In genomic region chr19:49851456-49852259, GRCh38 we compare ENCODE assay signal across 8 cellular contexts. TPM values are rescaled to one million over a fixed set of nuclear protein-coding genes. Genes with fewer than 3 reads are reported as not detected.
DNase-seq lines count a peak whose midpoint lies in the region; ATAC-seq and TF ChIP-seq lines count a peak whose summit lies in the region.

No MANE protein-coding gene starts in this region.

- DNase-seq in CD4-positive, CD25-positive, alpha-beta regulatory T cell: peak in 2 of 3 donors; percentile 27 to 35
- DNase-seq in HFFc6: no peak
- DNase-seq in SW480 (ENCODE audit: low spot score): peak; percentile 38
- peak in 1 of 2 experiments; percentile 53 for DNase-seq in mesothelial cell of epicardium (ENCODE audit: low spot score in 2 of 2, unreplicated experiment in 2 of 2)
- DNase-seq in type B pancreatic cell (ENCODE audit: extremely low spot score, unreplicated experiment): no peak
- no peak for DNase-seq in UCSD-AML1 (lab: John Stamatoyannopoulos, UW; ENCODE audit: unreplicated experiment)

- H3K4me3 Mint-ChIP-seq in CD4-positive, CD25-positive, alpha-beta regulatory T cell: peak overlapping the region; percentile 86 to 94 (median 90)
- H3K4me3 Mint-ChIP-seq in HFFc6: peak overlapping the region; percentile 90
- H3K4me3 Mint-ChIP-seq in dendritic cell treated with granulocyte-macrophage colony-stimulating factor and Interleukin-4, amounts not matched to agents 40 ng/mL and 50 ng/mL, for 4 days: peak overlapping the region; percentile 76
- H3K4me3 Mint-ChIP-seq in mesothelial cell of epicardium: peak overlapping the region; percentile 87
- H3K4me3 Mint-ChIP-seq in type B pancreatic cell: peak overlapping the region; percentile 94

- no peaks in the 10 kb centered on the region for H3K27me3 Mint-ChIP-seq in CD4-positive, CD25-positive, alpha-beta regulatory T cell
- H3K27me3 Mint-ChIP-seq in HFFc6 (ENCODE audit: insufficient read depth) (peaks cover 11% of the 10 kb centered on the region), mesothelial cell of epicardium (ENCODE audit: low read depth) (no peaks in the 10 kb centered on the region), type B pancreatic cell (no peaks in the 10 kb centered on the region)
- H3K27me3 Mint-ChIP-seq in dendritic cell treated with granulocyte-macrophage colony-stimulating factor and Interleukin-4, amounts not matched to agents 40 ng/mL and 50 ng/mL, for 4 days: peaks cover 12% of the 10 kb centered on the region

- intact Hi-C loops in dendritic cell treated with granulocyte-macrophage colony-stimulating factor and Interleukin-4, amounts not matched to agents 40 ng/mL and 50 ng/mL, for 4 days (cut with micrococcal nuclease): no loop called here

- peak overlapping the region; percentile 52 for H3K4me3 ChIP-seq in CD4-positive, CD25-positive, alpha-beta regulatory T cell (ENCODE audit: low read depth, low read length)

- peaks cover 0 to 2% (median 0%) of the 10 kb centered on the region in 7 donors for H3K9me3 Mint-ChIP-seq in CD4-positive, CD25-positive, alpha-beta regulatory T cell
- H3K9me3 Mint-ChIP-seq in HFFc6 (peaks cover 11% of the 10 kb centered on the region), mesothelial cell of epicardium (peaks cover 13% of the 10 kb centered on the region), type B pancreatic cell (peaks cover 3% of the 10 kb centered on the region)
- H3K9me3 Mint-ChIP-seq in dendritic cell treated with granulocyte-macrophage colony-stimulating factor and Interleukin-4, amounts not matched to agents 40 ng/mL and 50 ng/mL, for 4 days: peaks cover 17% of the 10 kb centered on the region

- peak overlapping the region; percentile 27 for H3K27ac ChIP-seq in CD4-positive, CD25-positive, alpha-beta regulatory T cell (ENCODE audit: insufficient read depth, low read length, poor library complexity, severe bottlenecking)

- H3K36me3 ChIP-seq in CD4-positive, CD25-positive, alpha-beta regulatory T cell (ENCODE audit: control insufficient read depth, insufficient read depth, low read length): no peaks in the 10 kb centered on the region

- peak; percentile 18 for TF ChIP-seq CTCF in HFFc6 (IDR thresholded peaks at IDR 0.05)
- TF ChIP-seq CTCF in mesothelial cell of epicardium (IDR thresholded peaks at IDR 0.05; ENCODE audit: unreplicated experiment): no peak
- no peak for TF ChIP-seq CTCF in type B pancreatic cell (conservative IDR thresholded peaks at IDR 0.05)

- peaks cover 2% of the 10 kb centered on the region for H3K27me3 ChIP-seq in CD4-positive, CD25-positive, alpha-beta regulatory T cell (ENCODE audit: control insufficient read depth, insufficient read depth, low read length)

- peaks cover 7 to 42% (median 36%) of the 10 kb centered on the region in 4 donors for H3K4me1 Mint-ChIP-seq in CD4-positive, CD25-positive, alpha-beta regulatory T cell
- H3K4me1 Mint-ChIP-seq in HFFc6 (ENCODE audit: low read depth) (peaks cover 47% of the 10 kb centered on the region), mesothelial cell of epicardium (peaks cover 25% of the 10 kb centered on the region), type B pancreatic cell (ENCODE audit: unreplicated experiment) (peaks cover 18% of the 10 kb centered on the region)
- H3K4me1 Mint-ChIP-seq in dendritic cell treated with granulocyte-macrophage colony-stimulating factor and Interleukin-4, amounts not matched to agents 40 ng/mL and 50 ng/mL, for 4 days (ENCODE audit: low read depth): peaks cover 53% of the 10 kb centered on the region

- H3K9me3 ChIP-seq in CD4-positive, CD25-positive, alpha-beta regulatory T cell (ENCODE audit: control insufficient read depth in 2 of 2, low read length in 2 of 2): no peaks in the 10 kb centered on the region

- no peak for ATAC-seq in CD4-positive, CD25-positive, alpha-beta regulatory T cell (ENCODE audit: low read depth in 2 of 2)
- no peak for ATAC-seq in GM21717 (IDR thresholded peaks at IDR 0.05; ENCODE audit: unreplicated experiment)

- no peaks in the 10 kb centered on the region for H3K36me3 Mint-ChIP-seq in CD4-positive, CD25-positive, alpha-beta regulatory T cell
- H3K36me3 Mint-ChIP-seq in HFFc6 (ENCODE audit: low read depth) (peaks cover 26% of the 10 kb centered on the region), mesothelial cell of epicardium (peaks cover 21% of the 10 kb centered on the region), type B pancreatic cell (peaks cover 21% of the 10 kb centered on the region)
- H3K36me3 Mint-ChIP-seq in dendritic cell treated with granulocyte-macrophage colony-stimulating factor and Interleukin-4, amounts not matched to agents 40 ng/mL and 50 ng/mL, for 4 days (ENCODE audit: low read depth): peaks cover 44% of the 10 kb centered on the region

- H3K27ac Mint-ChIP-seq in CD4-positive, CD25-positive, alpha-beta regulatory T cell: peak overlapping the region in 2 of 3 donors; percentile 92
- H3K27ac Mint-ChIP-seq in HFFc6: peak overlapping the region; percentile 75
- H3K27ac Mint-ChIP-seq in dendritic cell treated with granulocyte-macrophage colony-stimulating factor and Interleukin-4, amounts not matched to agents 40 ng/mL and 50 ng/mL, for 4 days: peak overlapping the region; percentile 98
- peak overlapping the region; percentile 79 for H3K27ac Mint-ChIP-seq in mesothelial cell of epicardium
- peak overlapping the region; percentile 90 for H3K27ac Mint-ChIP-seq in type B pancreatic cell

- peaks cover 21% of the 10 kb centered on the region for H3K4me1 ChIP-seq in CD4-positive, CD25-positive, alpha-beta regulatory T cell (ENCODE audit: control insufficient read depth, insufficient read depth, low read length, poor library complexity, severe bottlenecking)

RNA-seq across cellular contexts. Expression of gene PTOV1, which starts 0.7 kb away (rescaled TPM):
- total RNA-seq in CD4-positive, CD25-positive, alpha-beta regulatory T cell: 116 TPM
- polyA plus RNA-seq in CD4-positive, CD25-positive, alpha-beta regulatory T cell: 10 to 100 TPM; 26.8 to 45.6 (median 34.2) TPM
- total RNA-seq in HFFc6 (2021; fragmentation: NEBNext Ultra II Directional; extraction: Animal tissue kit (Norgen Biotek cat#: 25700)): 100 to 1,000 TPM; 157 to 176 (median 162) TPM
- total RNA-seq in mesothelial cell of epicardium (415 to 431 TPM (median 422 TPM) in 3 replicates), type B pancreatic cell (ENCODE audit: low replicate concordance) (248 and 388 TPM in 2 replicates)

RNA-seq across cellular contexts. Expression of gene PNKP, which starts 15.7 kb away (rescaled TPM):
- 149 TPM for total RNA-seq in CD4-positive, CD25-positive, alpha-beta regulatory T cell
- polyA plus RNA-seq in CD4-positive, CD25-positive, alpha-beta regulatory T cell: 10 to 100 TPM; 26.2 to 33.5 (median 28.2) TPM
- total RNA-seq in HFFc6 (2021; fragmentation: NEBNext Ultra II Directional; extraction: Animal tissue kit (Norgen Biotek cat#: 25700)): 10 to 100 TPM; 39.7 to 48.7 (median 47.2) TPM
- 96.6 to 103 TPM (median 97.8 TPM) in 3 replicates for total RNA-seq in mesothelial cell of epicardium
- total RNA-seq in type B pancreatic cell (ENCODE audit: low replicate concordance): 72.3 and 125 TPM in 2 replicates

RNA-seq across cellular contexts. Expression of gene AKT1S1, which starts 25.5 kb away (rescaled TPM):
- total RNA-seq in CD4-positive, CD25-positive, alpha-beta regulatory T cell: 12.9 TPM
- 1 to 10 TPM; 3.0 to 4.2 (median 3.8) TPM for polyA plus RNA-seq in CD4-positive, CD25-positive, alpha-beta regulatory T cell
- 100 to 1,000 TPM in 5 of 6 experiments, 10 to 100 TPM in 1; 98.5 to 128 (median 104) TPM for total RNA-seq in HFFc6 (2021; fragmentation: NEBNext Ultra II Directional; extraction: Animal tissue kit (Norgen Biotek cat#: 25700))
- total RNA-seq in mesothelial cell of epicardium (41.8 to 45.3 TPM (median 42.5 TPM) in 3 replicates), type B pancreatic cell (ENCODE audit: low replicate concordance) (35.8 and 40.1 TPM in 2 replicates)

RNA-seq across cellular contexts. Expression of gene TBC1D17, which starts 25.8 kb away (rescaled TPM):
- 48.1 TPM for total RNA-seq in CD4-positive, CD25-positive, alpha-beta regulatory T cell
- polyA plus RNA-seq in CD4-positive, CD25-positive, alpha-beta regulatory T cell: 1 to 10 TPM; 8.8 to 9.7 (median 9.1) TPM
- total RNA-seq in HFFc6 (2021; fragmentation: NEBNext Ultra II Directional; extraction: Animal tissue kit (Norgen Biotek cat#: 25700)): 10 to 100 TPM; 42.8 to 53.3 (median 46.8) TPM
- total RNA-seq in mesothelial cell of epicardium: 46.8 to 53.7 TPM (median 49.7 TPM) in 3 replicates
- total RNA-seq in type B pancreatic cell (ENCODE audit: low replicate concordance): 33.9 and 45.9 TPM in 2 replicates

RNA-seq across cellular contexts. Expression of gene MED25, which starts 33.6 kb away (rescaled TPM):
- total RNA-seq in CD4-positive, CD25-positive, alpha-beta regulatory T cell: 67.9 TPM
- polyA plus RNA-seq in CD4-positive, CD25-positive, alpha-beta regulatory T cell: 10 to 100 TPM; 12.7 to 23.6 (median 19.9) TPM
- 10 to 100 TPM; 44.5 to 50.6 (median 47.8) TPM for total RNA-seq in HFFc6 (2021; fragmentation: NEBNext Ultra II Directional; extraction: Animal tissue kit (Norgen Biotek cat#: 25700))
- total RNA-seq in mesothelial cell of epicardium: 103 to 107 TPM (median 105 TPM) in 3 replicates
- 88.5 and 88.9 TPM in 2 replicates for total RNA-seq in type B pancreatic cell (ENCODE audit: low replicate concordance)

Comparison
In these comparisons a context has a peak if more than half of its experiments do, and no peak if none do; other contexts are left out.
1. DNase-seq: peak in CD4-positive, CD25-positive, alpha-beta regulatory T cell (2 of 3) and SW480 (single experiment); none in HFFc6 (single experiment), type B pancreatic cell (single experiment) and UCSD-AML1 (single experiment).
2. Peak in every context shown above with its lines, with median percentiles within 50 percentile points of each other: H3K27ac Mint-ChIP-seq and H3K4me3 Mint-ChIP-seq.